13 cellular contexts compared by ENCODE assay signal in the genomic region with DNA sequence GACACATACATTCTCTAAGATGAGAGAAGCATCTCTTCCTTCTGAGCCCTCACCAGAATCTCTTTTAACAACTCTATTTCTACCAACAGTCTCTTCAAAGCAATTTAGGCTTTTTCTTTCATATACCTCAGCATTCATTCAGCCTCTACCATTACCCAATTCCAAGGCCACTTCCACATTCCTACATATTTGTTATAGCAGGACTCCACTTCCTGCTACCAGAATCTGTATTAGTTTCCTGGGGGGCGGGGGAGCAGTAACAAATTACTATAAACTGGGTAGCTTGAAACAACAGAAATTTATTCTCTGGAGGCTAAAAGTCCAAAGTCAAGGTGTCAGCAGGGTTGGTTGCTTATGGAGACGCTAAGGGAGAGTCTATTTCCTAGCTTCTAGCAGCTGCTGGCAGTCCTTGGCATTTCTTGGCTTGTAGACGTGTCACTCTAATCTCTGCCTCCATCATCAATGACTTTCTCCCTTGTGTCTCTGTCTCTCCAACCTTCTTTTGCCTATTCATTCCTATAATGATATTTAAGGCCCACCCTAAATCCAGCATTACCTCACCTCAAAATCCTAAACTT. TPM values are rescaled to one million over a fixed set of nuclear protein-coding genes. Genes with fewer than 3 reads are reported as not detected.
A peak's percentile ranks its signal among the peaks of the same experiment; 100 is the strongest.
DNase-seq lines count a peak whose midpoint lies in the region; ATAC-seq and TF ChIP-seq lines count a peak whose summit lies in the region.
"Had no signal": no experiment of that assay in that cellular context is flagged by ENCODE, and none has a peak within 500 bp of the region (broad histone marks: within the 10 kb centered on the region; RNA-seq: fewer than 3 reads in every experiment).

No MANE protein-coding gene starts in this region.

- H3K4me3 ChIP-seq in breast epithelium, result no peak overlapping the region
- H3K4me3 ChIP-seq in cardiac fibroblast (replicated peaks in 1 of 2; ENCODE audit: low read depth in 2 of 2, low read length in 2 of 2), result no peak overlapping the region
- H3K4me3 ChIP-seq in upper lobe of right lung, result no peak overlapping the region
- H3K4me3 ChIP-seq: heart right ventricle had no signal

- H3K36me3 ChIP-seq in breast epithelium, result no peaks in the 10 kb centered on the region
- no peaks in the 10 kb centered on the region for H3K36me3 ChIP-seq in upper lobe of right lung
- H3K36me3 ChIP-seq: heart right ventricle had no signal

- intact Hi-C loops in MCF 10A (cut with micrococcal nuclease), result no loop called here
- intact Hi-C loops in breast epithelium (cut with DNase I; ENCODE audit: low total_unique reads), result no loop called here
- intact Hi-C loops in upper lobe of right lung (cut with DNase I), result no loop called here

- no peaks in the 10 kb centered on the region for H3K9me3 Mint-ChIP-seq in MCF 10A (ENCODE audit: unreplicated experiment)
- H3K9me3 Mint-ChIP-seq: endodermal cell had no signal

- H3K36me3 Mint-ChIP-seq in MCF 10A (ENCODE audit: insufficient read depth, unreplicated experiment), result no peaks in the 10 kb centered on the region

- BruUV-seq in MCF 10A (replicated peaks; lab: Mats Ljungman, UMichigan), result no TSS peak

- H3K4me1 ChIP-seq in breast epithelium (no peaks in the 10 kb centered on the region), upper lobe of right lung (peaks cover 5% of the 10 kb centered on the region)

- peak overlapping the region; percentile 3 for H3K27ac Mint-ChIP-seq in MCF 10A (ENCODE audit: low read depth, unreplicated experiment)
- H3K27ac Mint-ChIP-seq: activated CD4-positive, alpha-beta T cell treated with anti-CD3 and anti-CD28 coated beads for 36 hours; endodermal cell had no signal

- TF ChIP-seq CTCF in MCF 10A (IDR thresholded peaks at IDR 0.05; ENCODE audit: unreplicated experiment) (no peak), breast epithelium (IDR thresholded peaks at IDR 0.05) (no peak), cardiac fibroblast (IDR thresholded peaks at IDR 0.05; ENCODE audit: low read depth, low read length) (no peak), upper lobe of right lung (IDR thresholded peaks at IDR 0.05) (no peak)

- CTCF ChIA-PET in MCF 10A (lab: Yijun Ruan, JAX), result interaction anchor here (0.6 to 0.7 kb wide), 2 partner anchors 300 to 1102 kb away, joined by 3 read pairs; no protein-coding TSS in a partner anchor

- DNase-seq in MCF 10A (ENCODE audit: unreplicated experiment) (no peak), breast epithelium (ENCODE audit: low spot score in 2 of 2) (no peak), cardiac fibroblast (ENCODE audit: low read depth in 2 of 2) (peak; percentile 55), kidney tubule cell (ENCODE audit: low spot score) (peak; percentile 44), upper lobe of right lung (no peak), T1000 (lab: John Stamatoyannopoulos, UW) (no peak), NCI-H2171 treated with DMSO at 0.1 percent for 48 hours (lab: John Stamatoyannopoulos, UW) (no peak)
- DNase-seq: activated CD4-positive, alpha-beta T cell treated with anti-CD3 and anti-CD28 coated beads for 36 hours; endodermal cell; heart right ventricle; stimulated activated CD4-positive, alpha-beta T cell treated with anti-CD3 and anti-CD28 coated beads, Interleukin-12 subunit alpha, Interleukin-12 subunit beta, amount 100 ng/mL, for 4 hours had no signal

- no peak for TF ChIP-seq POLR2A in breast epithelium (IDR thresholded peaks at IDR 0.05)

- H3K27me3 ChIP-seq in breast epithelium (no peaks in the 10 kb centered on the region), upper lobe of right lung (no peaks in the 10 kb centered on the region)
- H3K27me3 ChIP-seq: heart right ventricle had no signal

- H3K27me3 Mint-ChIP-seq in MCF 10A (ENCODE audit: insufficient read depth, unreplicated experiment), result no peaks in the 10 kb centered on the region

- peaks cover 10% of the 10 kb centered on the region for H3K4me1 Mint-ChIP-seq in MCF 10A (ENCODE audit: insufficient read depth, unreplicated experiment)
- H3K4me1 Mint-ChIP-seq: activated CD4-positive, alpha-beta T cell treated with anti-CD3 and anti-CD28 coated beads for 36 hours; endodermal cell had no signal

- ATAC-seq in upper lobe of right lung (no peak), GM19328 (IDR thresholded peaks at IDR 0.05; ENCODE audit: unreplicated experiment) (no peak)
- ATAC-seq: activated CD4-positive, alpha-beta T cell treated with anti-CD3 and anti-CD28 coated beads for 36 hours had no signal

- POLR2A ChIA-PET in MCF 10A (lab: Yijun Ruan, JAX), result no interaction called here

- H3K9me3 ChIP-seq in breast epithelium, result no peaks in the 10 kb centered on the region
- H3K9me3 ChIP-seq in upper lobe of right lung, result no peaks in the 10 kb centered on the region

- H3K27ac ChIP-seq in breast epithelium, result peak overlapping the region in 1 of 2 donors; percentile 53
- H3K27ac ChIP-seq in upper lobe of right lung, result peak overlapping the region; percentile 2

- H3K4me3 Mint-ChIP-seq in MCF 10A (ENCODE audit: unreplicated experiment), result no peak overlapping the region
- H3K4me3 Mint-ChIP-seq: activated CD4-positive, alpha-beta T cell treated with anti-CD3 and anti-CD28 coated beads for 36 hours; endodermal cell had no signal

RNA-seq across cellular contexts. Expression of gene PRPS1L1, which starts 7.4 kb away (rescaled TPM):
- total RNA-seq in MCF 10A (2022) (not detected in 2 replicates), breast epithelium (not detected), upper lobe of right lung (not detected)
- total RNA-seq: activated CD4-positive, alpha-beta T cell treated with anti-CD3 and anti-CD28 coated beads for 36 hours; endodermal cell; heart right ventricle; left lobe of liver had no signal

Comparison
In these comparisons a context has a peak if more than half of its experiments do, and no peak if none do; other contexts are left out.
1. DNase-seq: peak in cardiac fibroblast (2 of 2) and kidney tubule cell (single experiment); none in MCF 10A (single experiment), breast epithelium (0 of 2), upper lobe of right lung (single experiment), T1000 (single experiment) and NCI-H2171 treated with DMSO at 0.1 percent for 48 hours (single experiment).